ENCODE assay signal across 8 cellular contexts in the genomic region with DNA sequence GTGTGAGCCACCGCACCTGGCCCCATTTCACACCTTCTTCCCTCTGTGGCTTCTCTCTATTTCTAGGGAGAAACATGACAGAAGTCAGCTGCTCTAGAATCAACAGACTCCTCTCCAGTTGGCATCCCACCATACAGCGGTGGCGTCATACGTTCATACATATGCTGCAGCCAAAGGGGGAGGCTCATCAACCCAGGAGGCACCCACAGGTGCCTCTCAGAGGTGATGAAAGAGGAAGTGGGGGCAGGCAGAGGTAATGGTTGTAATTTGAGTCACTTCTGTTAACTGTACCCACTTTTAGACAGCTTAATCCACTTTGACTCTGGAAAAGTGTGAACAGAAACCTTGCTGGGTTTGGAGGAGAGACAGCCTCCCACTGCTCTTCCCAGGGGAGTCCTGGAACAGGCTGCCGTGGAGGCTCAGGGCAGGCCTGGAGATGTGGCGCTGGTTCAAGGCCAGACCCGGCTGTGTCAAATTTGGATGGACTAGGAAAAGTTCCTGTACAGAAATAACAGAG. TPM values are rescaled to one million over a fixed set of nuclear protein-coding genes. Genes with fewer than 3 reads are reported as not detected.
DNase-seq lines count a peak whose midpoint lies in the region; ATAC-seq lines count a peak whose summit lies in the region.

No MANE protein-coding gene starts in this region.

- CTCF ChIA-PET in activated CD4-positive, alpha-beta T cell treated with anti-CD3 and anti-CD28 coated beads for 36 hours (lab: Charles Lee) = interaction anchor here (0.7 to 4.3 kb wide), 2 partner anchors 47 to 52 kb away, joined by 4 to 16 read pairs; partner anchors contain the start of gene SUB1

- POLR2A ChIA-PET in activated CD4-positive, alpha-beta T cell treated with anti-CD3 and anti-CD28 coated beads for 36 hours (lab: Charles Lee) = interaction anchor here (0.7 kb wide), 2 partner anchors 47 to 52 kb away, joined by 3 to 4 read pairs; no protein-coding TSS in a partner anchor

- H3K9me3 Mint-ChIP-seq in activated CD4-positive, alpha-beta T cell treated with anti-CD3 and anti-CD28 coated beads for 36 hours (ENCODE audit: low read depth) = peaks cover 5% of the 10 kb centered on the region

- H3K27me3 ChIP-seq in right cardiac atrium (ENCODE audit: control insufficient read depth, insufficient read depth) = no peaks in the 10 kb centered on the region

- no peaks in the 10 kb centered on the region for H3K27me3 Mint-ChIP-seq in activated CD4-positive, alpha-beta T cell treated with anti-CD3 and anti-CD28 coated beads for 36 hours

- intact Hi-C loops in activated CD4-positive, alpha-beta T cell treated with anti-CD3 and anti-CD28 coated beads for 36 hours (cut with DNase I, micrococcal nuclease) = loop anchor here in 1 of 2 experiments (2.0 kb wide), 1 partner anchor 325 kb away; no protein-coding TSS in a partner anchor
- intact Hi-C loops in right cardiac atrium (cut with DNase I) = no loop called here

- H3K4me3 Mint-ChIP-seq in activated CD4-positive, alpha-beta T cell treated with anti-CD3 and anti-CD28 coated beads for 36 hours = no peak overlapping the region

- peak; percentile 75 for ATAC-seq in activated CD4-positive, alpha-beta T cell treated with anti-CD3 and anti-CD28 coated beads for 36 hours
- ATAC-seq in HG03064 (IDR thresholded peaks at IDR 0.05; ENCODE audit: low read depth, unreplicated experiment) (peak; percentile 69), right cardiac atrium (peak; percentile 64 to 84)

- peaks cover 77% of the 10 kb centered on the region for H3K4me1 Mint-ChIP-seq in activated CD4-positive, alpha-beta T cell treated with anti-CD3 and anti-CD28 coated beads for 36 hours

- no peak overlapping the region for H3K27ac ChIP-seq in right cardiac atrium (ENCODE audit: low read length)

- 51% methylated on average over 7 of the region's 7 CpGs for WGBS in right cardiac atrium

- H3K4me1 ChIP-seq in right cardiac atrium (ENCODE audit: control insufficient read depth, insufficient read depth, low read length) = no peaks in the 10 kb centered on the region

- peak; percentile 77 for DNase-seq in activated CD4-positive, alpha-beta T cell treated with anti-CD3 and anti-CD28 coated beads for 36 hours
- DNase-seq in activated CD4-positive, alpha-beta T cell treated with anti-CD3 and anti-CD28 coated beads for 1 hour = no peak
- DNase-seq in T follicular helper cell (ENCODE audit: low read depth) (peak; percentile 22), right cardiac atrium (peak; percentile 58 to 89 (median 82)), hypothalamus (lab: John Stamatoyannopoulos, UW) (no peak), KG1 (lab: John Stamatoyannopoulos, UW) (no peak), HCEC 1CT (no peak)

- H3K36me3 Mint-ChIP-seq in activated CD4-positive, alpha-beta T cell treated with anti-CD3 and anti-CD28 coated beads for 36 hours (ENCODE audit: low read depth) = peaks cover 34% of the 10 kb centered on the region

- peak overlapping the region; percentile 88 for H3K27ac Mint-ChIP-seq in activated CD4-positive, alpha-beta T cell treated with anti-CD3 and anti-CD28 coated beads for 36 hours

- H3K4me3 ChIP-seq in right cardiac atrium (ENCODE audit: low read length) = no peak overlapping the region

- H3K9me3 ChIP-seq in right cardiac atrium (ENCODE audit: control insufficient read depth, low read length) = peaks cover 2% of the 10 kb centered on the region

RNA-seq across cellular contexts. Expression of gene SUB1, which starts 47.3 kb away (rescaled TPM):
- total RNA-seq in activated CD4-positive, alpha-beta T cell treated with anti-CD3 and anti-CD28 coated beads for 36 hours = 100 to 1,000 TPM; 418 to 458 TPM
- 100 to 1,000 TPM; 209 to 237 (median 223) TPM for total RNA-seq in right cardiac atrium
- 201 TPM for polyA plus RNA-seq in right cardiac atrium

Comparison
In these comparisons a context has a peak if more than half of its experiments do, and no peak if none do; other contexts are left out.
1. DNase-seq: peak in activated CD4-positive, alpha-beta T cell treated with anti-CD3 and anti-CD28 coated beads for 36 hours (single experiment), T follicular helper cell (single experiment) and right cardiac atrium (3 of 3); none in activated CD4-positive, alpha-beta T cell treated with anti-CD3 and anti-CD28 coated beads for 1 hour (single experiment), hypothalamus (0 of 51), KG1 (single experiment) and HCEC 1CT (single experiment).
2. Peak in every context shown above with its lines, with median percentiles within 50 percentile points of each other: ATAC-seq.